29 cellular contexts compared by ENCODE assay signal in genomic region chr10:124175701-124176100, GRCh38.
DNase-seq lines count a peak whose midpoint lies in the region; ATAC-seq and TF ChIP-seq lines count a peak whose summit lies in the region.
"Had no signal": no experiment of that assay in that cellular context is flagged by ENCODE, and none has a peak within 500 bp of the region (broad histone marks: within the 10 kb centered on the region; RNA-seq: fewer than 3 reads in every experiment).

No MANE protein-coding gene starts in this region.

- TF ChIP-seq CTCF in GM12865 (IDR thresholded peaks at IDR 0.05; ENCODE audit: insufficient read depth, low read depth, low read length, missing control alignments) (no peak), chondrocyte (IDR thresholded peaks at IDR 0.05) (no peak), Caco-2 (IDR thresholded peaks at IDR 0.05; ENCODE audit: insufficient read depth in 1 of 2, low read depth in 1 of 2, low read length in 1 of 2, severe bottlenecking in 1 of 2, unreplicated experiment in 1 of 2) (no peak), mucosa of descending colon (IDR thresholded peaks at IDR 0.05) (no peak)

- no peak overlapping the region for H3K27ac Mint-ChIP-seq in activated CD4-positive, alpha-beta T cell treated with anti-CD3 and anti-CD28 coated beads, Interleukin-2, amount 10 ng/mL, durations not matched to agents 7 days and 5 days
- H3K27ac Mint-ChIP-seq in chondrocyte (ENCODE audit: unreplicated experiment) (peak overlapping the region; percentile 87), Caco-2 (ENCODE audit: unreplicated experiment) (no peak overlapping the region)
- H3K27ac Mint-ChIP-seq: CD4-positive, CD25-positive, alpha-beta regulatory T cell; T-helper 1 cell treated with Interleukin-12 subunit alpha and Interleukin-12 subunit beta and Interleukin-4 antibody, amounts not matched to agents 30 μg/mL and 1 μg/mL, for 36 hours had no signal

- H3K4me2 ChIP-seq in skeletal muscle satellite cell (ENCODE audit: low read length): peak overlapping the region; percentile 56
- H3K4me2 ChIP-seq: PC-9 had no signal

- peaks cover 5% of the 10 kb centered on the region for H3K27me3 Mint-ChIP-seq in activated CD4-positive, alpha-beta T cell treated with anti-CD3 and anti-CD28 coated beads, Interleukin-2, amount 10 ng/mL, durations not matched to agents 7 days and 5 days
- H3K27me3 Mint-ChIP-seq in chondrocyte (ENCODE audit: low read depth) (peaks cover 3% of the 10 kb centered on the region), Caco-2 (ENCODE audit: insufficient read depth, unreplicated experiment) (peaks cover 9% of the 10 kb centered on the region)

- POLR2A ChIA-PET in activated CD4-positive, alpha-beta T cell treated with anti-CD3 and anti-CD28 coated beads, Interleukin-2, amount 10 ng/mL, durations not matched to agents 7 days and 5 days (lab: Charles Lee): no interaction called here
- POLR2A ChIA-PET in Caco-2 (lab: Charles Lee): no interaction called here

- ATAC-seq in mucosa of descending colon: no peak
- ATAC-seq: activated T-cell treated with anti-CD3 and anti-CD28 coated beads, Interleukin-2, amount 50 U/mL, for 4 hours; left ventricle myocardium superior; naive thymus-derived CD8-positive, alpha-beta T cell; SK-N-SH treated with all-trans-retinoic acid at 6 μM for 48 hours had no signal

- CTCF ChIA-PET in activated CD4-positive, alpha-beta T cell treated with anti-CD3 and anti-CD28 coated beads, Interleukin-2, amount 10 ng/mL, durations not matched to agents 7 days and 5 days (lab: Charles Lee): interaction anchor here (1.0 kb wide), 1 partner anchor 10 kb away, joined by 3 read pairs; no protein-coding TSS in a partner anchor
- CTCF ChIA-PET in Caco-2 (lab: Charles Lee): no interaction called here

- no peak overlapping the region for H3K4me3 ChIP-seq in GM12865 (ENCODE audit: low read depth, low read length)
- no peak overlapping the region for H3K4me3 ChIP-seq in skeletal muscle satellite cell (ENCODE audit: low read length)
- no peak overlapping the region for H3K4me3 ChIP-seq in Caco-2 (ENCODE audit: low read depth, low read length)
- H3K4me3 ChIP-seq in mucosa of descending colon: no peak overlapping the region
- H3K4me3 ChIP-seq: PC-9, stomach, uterus had no signal

- peak; percentile 17 for DNase-seq in activated CD4-positive, alpha-beta T cell treated with anti-CD3 and anti-CD28 coated beads, Interleukin-2, amount 10 ng/mL, durations not matched to agents 7 days and 5 days
- no peak for DNase-seq in activated CD4-positive, alpha-beta T cell treated with anti-CD3 and anti-CD28 coated beads for 1 hour
- DNase-seq in GM12865 (ENCODE audit: low read depth): peak; percentile 34
- no peak for DNase-seq in chondrocyte (ENCODE audit: low spot score)
- no peak for DNase-seq in DMS53 treated with DMSO at 0.1 percent for 48 hours (lab: John Stamatoyannopoulos, UW; ENCODE audit: unreplicated experiment)
- DNase-seq in Caco-2: no peak
- DNase-seq in mucosa of descending colon: no peak
- DNase-seq: 8988T; activated CD4-positive, CD25-positive, alpha-beta regulatory T cell; activated naive CD4-positive, alpha-beta T cell; activated T-cell treated with anti-CD3 and anti-CD28 coated beads, Interleukin-2, amount 50 U/mL, for 4 hours; CD4-positive, CD25-positive, alpha-beta regulatory T cell; central memory CD4-positive, alpha-beta T cell; H7; KBM-7; left ventricle myocardium superior; midbrain; NCI-H1105; NCI-H187; NCI-H524 treated with DMSO at 0.1 percent for 48 hours; occipital lobe; PC-9; Right ventricle myocardium superior; stomach; uterus had no signal

- peak overlapping the region; percentile 31 for H3K9ac ChIP-seq in skeletal muscle satellite cell (ENCODE audit: low read depth, low read length)

- H3K9me3 Mint-ChIP-seq in activated CD4-positive, alpha-beta T cell treated with anti-CD3 and anti-CD28 coated beads, Interleukin-2, amount 10 ng/mL, durations not matched to agents 7 days and 5 days: no peaks in the 10 kb centered on the region
- H3K9me3 Mint-ChIP-seq in chondrocyte (ENCODE audit: low read depth): no peaks in the 10 kb centered on the region
- no peaks in the 10 kb centered on the region for H3K9me3 Mint-ChIP-seq in Caco-2 (ENCODE audit: unreplicated experiment)
- H3K9me3 Mint-ChIP-seq: activated T-cell treated with anti-CD3 and anti-CD28 coated beads, Interleukin-2, amount 50 U/mL, for 4 hours; T-helper 1 cell treated with Interleukin-12 subunit alpha and Interleukin-12 subunit beta and Interleukin-4 antibody, amounts not matched to agents 30 μg/mL and 1 μg/mL, for 36 hours had no signal

- intact Hi-C loops in Caco-2 (cut with micrococcal nuclease; ENCODE audit: unreplicated experiment): no loop called here
- intact Hi-C loops in mucosa of descending colon (cut with DNase I, micrococcal nuclease): no loop called here

- no peaks in the 10 kb centered on the region for H3K36me3 Mint-ChIP-seq in activated CD4-positive, alpha-beta T cell treated with anti-CD3 and anti-CD28 coated beads, Interleukin-2, amount 10 ng/mL, durations not matched to agents 7 days and 5 days (ENCODE audit: low read depth)
- H3K36me3 Mint-ChIP-seq in chondrocyte (ENCODE audit: low read depth) (no peaks in the 10 kb centered on the region), Caco-2 (ENCODE audit: insufficient read depth, unreplicated experiment) (no peaks in the 10 kb centered on the region)
- H3K36me3 Mint-ChIP-seq: CD4-positive, CD25-positive, alpha-beta regulatory T cell; naive thymus-derived CD8-positive, alpha-beta T cell had no signal

- peaks cover 6% of the 10 kb centered on the region for H3K4me1 Mint-ChIP-seq in activated CD4-positive, alpha-beta T cell treated with anti-CD3 and anti-CD28 coated beads, Interleukin-2, amount 10 ng/mL, durations not matched to agents 7 days and 5 days
- H3K4me1 Mint-ChIP-seq in chondrocyte (ENCODE audit: low read depth) (peaks cover 38% of the 10 kb centered on the region), Caco-2 (ENCODE audit: low read depth, unreplicated experiment) (no peaks in the 10 kb centered on the region)
- H3K4me1 Mint-ChIP-seq: CD4-positive, CD25-positive, alpha-beta regulatory T cell had no signal

- peaks cover 26% of the 10 kb centered on the region for H3K27me3 ChIP-seq in skeletal muscle satellite cell (ENCODE audit: control insufficient read depth, insufficient read depth, low read length)
- H3K27me3 ChIP-seq in Caco-2 (replicated peaks; ENCODE audit: control insufficient read depth, insufficient read depth, low read length): peaks cover 1% of the 10 kb centered on the region
- H3K27me3 ChIP-seq: uterus had no signal

- H3K36me3 ChIP-seq in skeletal muscle satellite cell (ENCODE audit: insufficient read depth, low read length): no peaks in the 10 kb centered on the region
- no peaks in the 10 kb centered on the region for H3K36me3 ChIP-seq in Caco-2 (ENCODE audit: control insufficient read depth, insufficient read depth, low read length)
- H3K36me3 ChIP-seq in mucosa of descending colon (ENCODE audit: low read depth): no peaks in the 10 kb centered on the region
- H3K36me3 ChIP-seq: stomach, uterus had no signal

- no peak overlapping the region for H3K4me3 Mint-ChIP-seq in activated CD4-positive, alpha-beta T cell treated with anti-CD3 and anti-CD28 coated beads, Interleukin-2, amount 10 ng/mL, durations not matched to agents 7 days and 5 days
- no peak overlapping the region for H3K4me3 Mint-ChIP-seq in chondrocyte (ENCODE audit: unreplicated experiment)
- H3K4me3 Mint-ChIP-seq in Caco-2 (ENCODE audit: unreplicated experiment): no peak overlapping the region
- H3K4me3 Mint-ChIP-seq: activated T-cell treated with anti-CD3 and anti-CD28 coated beads, Interleukin-2, amount 50 U/mL, for 4 hours; CD4-positive, CD25-positive, alpha-beta regulatory T cell; naive thymus-derived CD8-positive, alpha-beta T cell; T-helper 1 cell treated with Interleukin-12 subunit alpha and Interleukin-12 subunit beta and Interleukin-4 antibody, amounts not matched to agents 30 μg/mL and 1 μg/mL, for 36 hours had no signal

- H3K9me3 ChIP-seq in skeletal muscle satellite cell (replicated peaks; ENCODE audit: low read length): no peaks in the 10 kb centered on the region
- H3K9me3 ChIP-seq in Caco-2: no peaks in the 10 kb centered on the region
- H3K9me3 ChIP-seq in mucosa of descending colon: no peaks in the 10 kb centered on the region
- H3K9me3 ChIP-seq: stomach, uterus had no signal

- BruUV-seq in Caco-2 (replicated peaks; lab: Mats Ljungman, UMichigan): no TSS peak

- peaks cover 34% of the 10 kb centered on the region for H3K4me1 ChIP-seq in skeletal muscle satellite cell (ENCODE audit: control insufficient read depth, insufficient read depth, low read length)
- H3K4me1 ChIP-seq in Caco-2: no peaks in the 10 kb centered on the region
- no peaks in the 10 kb centered on the region for H3K4me1 ChIP-seq in mucosa of descending colon (ENCODE audit: low read depth)
- H3K4me1 ChIP-seq: stomach, uterus had no signal

Comparison
In these comparisons a context has a peak if more than half of its experiments do, and no peak if none do; other contexts are left out.
1. DNase-seq: peak in activated CD4-positive, alpha-beta T cell treated with anti-CD3 and anti-CD28 coated beads, Interleukin-2, amount 10 ng/mL, durations not matched to agents 7 days and 5 days (single experiment) and GM12865 (single experiment); none in activated CD4-positive, alpha-beta T cell treated with anti-CD3 and anti-CD28 coated beads for 1 hour (single experiment), chondrocyte (single experiment), DMS53 treated with DMSO at 0.1 percent for 48 hours (single experiment), Caco-2 (0 of 2) and mucosa of descending colon (0 of 3).